31 cellular contexts compared by ENCODE assay signal in genomic region chr9:69344459-69344858, GRCh38. TPM values are rescaled to one million over a fixed set of nuclear protein-coding genes. Genes with fewer than 3 reads are reported as not detected.
"Had no signal": no experiment of that assay in that cellular context is flagged by ENCODE, and none has a peak within 500 bp of the region (broad histone marks: within the 10 kb centered on the region; RNA-seq: fewer than 3 reads in every experiment).

No MANE protein-coding gene starts in this region.

- H3K9me3 ChIP-seq: adrenal gland, body of pancreas, sigmoid colon, upper lobe of left lung, vagina had no signal

- DNase-seq: activated CD4-positive, alpha-beta memory T cell treated with anti-CD3 and anti-CD28 coated beads for 36 hours; activated CD4-positive, alpha-beta T cell treated with anti-CD3 and anti-CD28 coated beads, Interleukin-2, amount 10 ng/mL, durations not matched to agents 24 days and 14 days; activated CD4-positive, CD25-positive, alpha-beta regulatory T cell treated with anti-CD3 and anti-CD28 coated beads, Interleukin-2, amount 50 U/mL, for 72 hours; activated CD8-positive, alpha-beta memory T cell treated with anti-CD3 and anti-CD28 coated beads, Interleukin-2, amount 50 U/mL, for 4 hours; activated effector memory CD4-positive, alpha-beta T cell treated with anti-CD3 and anti-CD28 coated beads, Interleukin-2, amount 50 U/mL, for 16 hours; activated naive CD4-positive, alpha-beta T cell treated with anti-CD3 and anti-CD28 coated beads for 36 hours; activated naive CD8-positive, alpha-beta T cell treated with anti-CD3 and anti-CD28 coated beads for 36 hours; activated T-cell treated with anti-CD3 and anti-CD28 coated beads, Interleukin-2, amount 50 U/mL, for 1 hour; adrenal gland; aorta; body of pancreas; caudate nucleus; foreskin fibroblast; natural killer cell; sigmoid colon; small intestine; stimulated activated CD4-positive, alpha-beta T cell treated with anti-CD3 and anti-CD28 coated beads, Interleukin-4, amount 100 ng/mL, for 4 hours; stimulated activated CD8-positive, alpha-beta memory T cell treated with anti-CD3 and anti-CD28 coated beads, Interleukin-4, amount 100 ng/mL, for 48 hours; stimulated activated naive CD8-positive, alpha-beta T cell treated with anti-CD3 and anti-CD28 coated beads, Interleukin-15, amount 100 ng/mL, for 72 hours; substantia nigra; T-helper 9 cell; upper lobe of left lung; WERI-Rb-1 had no signal

- H3K27me3 Mint-ChIP-seq: stimulated activated memory B cell treated with anti-CD40 and anti-IgM and Interleukin-4, amounts not matched to agents 10 μg/mL and 1 μg/mL and 100 μg/mL, for 72 hours had no signal

- H3K4me1 Mint-ChIP-seq: activated CD4-positive, alpha-beta T cell treated with anti-CD3 and anti-CD28 coated beads, Interleukin-2, amount 10 ng/mL, durations not matched to agents 24 days and 14 days; activated naive CD8-positive, alpha-beta T cell treated with anti-CD3 and anti-CD28 coated beads for 36 hours; memory B cell; natural killer cell; stimulated activated memory B cell treated with anti-CD40 and anti-IgM and Interleukin-4, amounts not matched to agents 10 μg/mL and 1 μg/mL and 100 μg/mL, for 72 hours; stimulated activated naive CD8-positive, alpha-beta T cell treated with anti-CD3 and anti-CD28 coated beads, Interleukin-15, amount 100 ng/mL, for 72 hours had no signal

- H3K27ac Mint-ChIP-seq: activated CD4-positive, alpha-beta memory T cell treated with anti-CD3 and anti-CD28 coated beads for 36 hours; activated CD4-positive, alpha-beta T cell treated with anti-CD3 and anti-CD28 coated beads, Interleukin-2, amount 10 ng/mL, durations not matched to agents 24 days and 14 days; activated naive CD4-positive, alpha-beta T cell treated with anti-CD3 and anti-CD28 coated beads for 36 hours; activated naive CD8-positive, alpha-beta T cell treated with anti-CD3 and anti-CD28 coated beads for 36 hours; activated T-helper 1 cell treated with anti-CD3 and anti-CD28 coated beads, Interleukin-12 subunit alpha, Interleukin-12 subunit beta, Interleukin-2, Interleukin-4 antibody, amounts not matched to agents 30 ng/mL and 10 ng/mL and 1 ng/mL, durations not matched to agents 14 hours and 24 hours and 36 hours; memory B cell; natural killer cell; stimulated activated memory B cell treated with anti-CD40 and anti-IgM and Interleukin-4, amounts not matched to agents 10 μg/mL and 1 μg/mL and 100 μg/mL, for 72 hours; stimulated activated naive CD8-positive, alpha-beta T cell treated with anti-CD3 and anti-CD28 coated beads, Interleukin-15, amount 100 ng/mL, for 72 hours had no signal

- ATAC-seq: body of pancreas; esophagus mucosa; natural killer cell; stimulated activated memory B cell treated with anti-CD40 and anti-IgM and Interleukin-4, amounts not matched to agents 10 μg/mL and 1 μg/mL and 100 μg/mL, for 72 hours; stimulated activated naive CD8-positive, alpha-beta T cell treated with anti-CD3 and anti-CD28 coated beads, Interleukin-15, amount 100 ng/mL, for 72 hours had no signal

- H3K4me1 ChIP-seq: adrenal gland, vagina had no signal

- H3K27me3 ChIP-seq: adrenal gland, body of pancreas, sigmoid colon, upper lobe of left lung, vagina had no signal

- H3K27ac ChIP-seq: adrenal gland, body of pancreas, sigmoid colon, upper lobe of left lung, vagina, WERI-Rb-1 had no signal

- H3K4me3 ChIP-seq: adrenal gland, body of pancreas, sigmoid colon, upper lobe of left lung, vagina had no signal

- H3K36me3 ChIP-seq: adrenal gland, sigmoid colon, upper lobe of left lung, vagina, WERI-Rb-1 had no signal

- H3K36me3 Mint-ChIP-seq: activated CD4-positive, alpha-beta memory T cell treated with anti-CD3 and anti-CD28 coated beads for 36 hours; activated naive CD8-positive, alpha-beta T cell treated with anti-CD3 and anti-CD28 coated beads for 36 hours; memory B cell; natural killer cell; stimulated activated memory B cell treated with anti-CD40 and anti-IgM and Interleukin-4, amounts not matched to agents 10 μg/mL and 1 μg/mL and 100 μg/mL, for 72 hours had no signal

- H3K9me3 Mint-ChIP-seq: activated CD4-positive, alpha-beta memory T cell treated with anti-CD3 and anti-CD28 coated beads for 36 hours; activated CD4-positive, alpha-beta T cell treated with anti-CD3 and anti-CD28 coated beads, Interleukin-2, amount 10 ng/mL, durations not matched to agents 24 days and 14 days; activated naive CD4-positive, alpha-beta T cell treated with anti-CD3 and anti-CD28 coated beads for 36 hours; activated naive CD8-positive, alpha-beta T cell treated with anti-CD3 and anti-CD28 coated beads for 36 hours; activated T-helper 1 cell treated with anti-CD3 and anti-CD28 coated beads, Interleukin-12 subunit alpha, Interleukin-12 subunit beta, Interleukin-2, Interleukin-4 antibody, amounts not matched to agents 30 ng/mL and 10 ng/mL and 1 ng/mL, durations not matched to agents 14 hours and 24 hours and 36 hours; stimulated activated memory B cell treated with anti-CD40 and anti-IgM and Interleukin-4, amounts not matched to agents 10 μg/mL and 1 μg/mL and 100 μg/mL, for 72 hours; stimulated activated naive CD8-positive, alpha-beta T cell treated with anti-CD3 and anti-CD28 coated beads, Interleukin-15, amount 100 ng/mL, for 72 hours had no signal

- H3K4me3 Mint-ChIP-seq: activated CD4-positive, alpha-beta memory T cell treated with anti-CD3 and anti-CD28 coated beads for 36 hours; activated CD4-positive, alpha-beta T cell treated with anti-CD3 and anti-CD28 coated beads, Interleukin-2, amount 10 ng/mL, durations not matched to agents 24 days and 14 days; activated naive CD4-positive, alpha-beta T cell treated with anti-CD3 and anti-CD28 coated beads for 36 hours; activated naive CD8-positive, alpha-beta T cell treated with anti-CD3 and anti-CD28 coated beads for 36 hours; activated T-helper 1 cell treated with anti-CD3 and anti-CD28 coated beads, Interleukin-12 subunit alpha, Interleukin-12 subunit beta, Interleukin-2, Interleukin-4 antibody, amounts not matched to agents 30 ng/mL and 10 ng/mL and 1 ng/mL, durations not matched to agents 14 hours and 24 hours and 36 hours; memory B cell; natural killer cell; stimulated activated memory B cell treated with anti-CD40 and anti-IgM and Interleukin-4, amounts not matched to agents 10 μg/mL and 1 μg/mL and 100 μg/mL, for 72 hours; stimulated activated naive CD8-positive, alpha-beta T cell treated with anti-CD3 and anti-CD28 coated beads, Interleukin-15, amount 100 ng/mL, for 72 hours had no signal

RNA-seq across cellular contexts. Expression of gene ENTREP1, which starts 19.4 kb away (rescaled TPM):
- total RNA-seq: activated CD4-positive, alpha-beta T cell treated with anti-CD3 and anti-CD28 coated beads, Interleukin-2, amount 10 ng/mL, durations not matched to agents 24 days and 14 days; activated CD8-positive, alpha-beta memory T cell treated with anti-CD3 and anti-CD28 coated beads for 36 hours; activated naive CD4-positive, alpha-beta T cell treated with anti-CD3 and anti-CD28 coated beads for 36 hours; activated naive CD8-positive, alpha-beta T cell treated with anti-CD3 and anti-CD28 coated beads for 36 hours; activated T-helper 1 cell treated with anti-CD3 and anti-CD28 coated beads, Interleukin-12 subunit alpha, Interleukin-12 subunit beta, Interleukin-2, Interleukin-4 antibody, amounts not matched to agents 30 ng/mL and 10 ng/mL and 1 ng/mL, durations not matched to agents 14 hours and 24 hours and 36 hours; mononuclear cell; natural killer cell; T-helper 1 cell treated with Interleukin-12 subunit alpha and Interleukin-12 subunit beta and Interleukin-4 antibody, amounts not matched to agents 30 ng/mL and 1 ng/mL, for 36 hours had no signal
